In genomic region chr1:15323351-15323988, GRCh38 we compare ENCODE assay signal across 8 cellular contexts.
A peak's percentile ranks its signal among the peaks of the same experiment; 100 is the strongest.
DNase-seq lines count a peak whose midpoint lies in the region; ATAC-seq and TF ChIP-seq lines count a peak whose summit lies in the region.

No MANE protein-coding gene starts in this region.

- TF ChIP-seq CTCF in Panc1 (IDR thresholded peaks at IDR 0.05) (peak; percentile 97), fibroblast of lung (conservative IDR thresholded peaks at IDR 0.05 in 1 of 2, IDR thresholded peaks at IDR 0.05 in 1 of 2; ENCODE audit: low read depth in 1 of 2, low read length in 2 of 2) (peak; percentile 96 to 99), nephron (IDR thresholded peaks at IDR 0.05; ENCODE audit: unreplicated experiment in 3 of 3) (peak; percentile 94 to 96 (median 95))

- H3K9me3 Mint-ChIP-seq in activated T-cell treated with anti-CD3 and anti-CD28 coated beads, Interleukin-2, amount 50 U/mL, for 4 hours = peaks cover 6% of the 10 kb centered on the region
- peaks cover 18% of the 10 kb centered on the region for H3K9me3 Mint-ChIP-seq in nephron
- H3K9me3 Mint-ChIP-seq in stimulated activated memory B cell treated with anti-CD40 and anti-IgM and Interleukin-4, amounts not matched to agents 10 μg/mL and 1 μg/mL and 100 μg/mL, for 72 hours = no peaks in the 10 kb centered on the region

- H3K27ac ChIP-seq in Panc1 (ENCODE audit: low read length) (no peak overlapping the region), fibroblast of lung (ENCODE audit: insufficient read depth, low read length) (no peak overlapping the region)

- BruUV-seq in Panc1 (replicated peaks; lab: Mats Ljungman, UMichigan) = no TSS peak

- H3K79me2 ChIP-seq in fibroblast of lung (ENCODE audit: control insufficient read depth, insufficient read depth, low read length) = no peaks in the 10 kb centered on the region

- peak; percentile 94 for ATAC-seq in Panc1
- peak; percentile 84 to 88 for ATAC-seq in activated T-cell treated with anti-CD3 and anti-CD28 coated beads, Interleukin-2, amount 50 U/mL, for 4 hours
- peak; percentile 84 for ATAC-seq in stimulated activated memory B cell treated with anti-CD40 and anti-IgM and Interleukin-4, amounts not matched to agents 10 μg/mL and 1 μg/mL and 100 μg/mL, for 72 hours
- no peak for ATAC-seq in HG03095 (IDR thresholded peaks at IDR 0.05; ENCODE audit: unreplicated experiment)

- peaks cover 5% of the 10 kb centered on the region for H3K27me3 Mint-ChIP-seq in activated T-cell treated with anti-CD3 and anti-CD28 coated beads, Interleukin-2, amount 50 U/mL, for 4 hours (ENCODE audit: low read depth)
- peaks cover 13% of the 10 kb centered on the region for H3K27me3 Mint-ChIP-seq in nephron (ENCODE audit: low read depth)
- H3K27me3 Mint-ChIP-seq in stimulated activated memory B cell treated with anti-CD40 and anti-IgM and Interleukin-4, amounts not matched to agents 10 μg/mL and 1 μg/mL and 100 μg/mL, for 72 hours = peaks cover 24% of the 10 kb centered on the region

- CTCF ChIA-PET in Panc1 (lab: Charles Lee) = interaction anchor here (0.5 to 1.6 kb wide), 9 partner anchors 10 to 197 kb away, joined by 3 to 10 read pairs (median 4); no protein-coding TSS in a partner anchor

- H4K20me1 ChIP-seq in fibroblast of lung (ENCODE audit: control insufficient read depth, extremely low read depth, insufficient read depth, low read length) = no peaks in the 10 kb centered on the region

- 0 out of 2 replicates have a peak, but pooled peaks cover 2% of the 10 kb centered on the region for H3K4me1 ChIP-seq in Panc1 (ENCODE audit: control insufficient read depth, insufficient read depth, low read length)
- peaks cover 3% of the 10 kb centered on the region for H3K4me1 ChIP-seq in fibroblast of lung (ENCODE audit: control insufficient read depth, extremely low read depth, insufficient read depth, low read length)

- H3K36me3 ChIP-seq in Panc1 (ENCODE audit: control insufficient read depth, insufficient read depth, low read length) (no peaks in the 10 kb centered on the region), fibroblast of lung (ENCODE audit: control insufficient read depth, insufficient read depth, low read length) (no peaks in the 10 kb centered on the region)

- H3K9me3 ChIP-seq in Panc1 (ENCODE audit: control insufficient read depth, insufficient read depth, low read depth, low read length) = peaks cover 6% of the 10 kb centered on the region; the same call in 1 of the 2 replicates
- H3K9me3 ChIP-seq in fibroblast of lung (ENCODE audit: control insufficient read depth, insufficient read depth, low read depth, low read length) = no peaks in the 10 kb centered on the region

- intact Hi-C loops in Panc1 (cut with micrococcal nuclease; ENCODE audit: unreplicated experiment) = loop anchor here (1.0 to 5.0 kb wide), 2 partner anchors 108 to 179 kb away; no protein-coding TSS in a partner anchor

- peaks cover 2% of the 10 kb centered on the region for H3K4me1 Mint-ChIP-seq in activated T-cell treated with anti-CD3 and anti-CD28 coated beads, Interleukin-2, amount 50 U/mL, for 4 hours (ENCODE audit: low read depth)
- H3K4me1 Mint-ChIP-seq in nephron = peaks cover 51% of the 10 kb centered on the region
- no peaks in the 10 kb centered on the region for H3K4me1 Mint-ChIP-seq in stimulated activated memory B cell treated with anti-CD40 and anti-IgM and Interleukin-4, amounts not matched to agents 10 μg/mL and 1 μg/mL and 100 μg/mL, for 72 hours

- H3K9ac ChIP-seq in fibroblast of lung (ENCODE audit: insufficient read depth, low read length) = no peak overlapping the region

- POLR2A ChIA-PET in Panc1 (lab: Charles Lee) = interaction anchor here (0.6 kb wide), 2 partner anchors 9 to 200 kb away, joined by 3 read pairs; partner anchors contain the start of gene CASP9

- H3K4me2 ChIP-seq in fibroblast of lung (ENCODE audit: extremely low read depth, insufficient read depth, low read length) = peak overlapping the region; percentile 45

- peak overlapping the region in 1 of 3 experiments; percentile 35 for H3K27ac Mint-ChIP-seq in nephron
- no peak overlapping the region for H3K27ac Mint-ChIP-seq in stimulated activated memory B cell treated with anti-CD40 and anti-IgM and Interleukin-4, amounts not matched to agents 10 μg/mL and 1 μg/mL and 100 μg/mL, for 72 hours

- no peaks in the 10 kb centered on the region for H3K36me3 Mint-ChIP-seq in activated T-cell treated with anti-CD3 and anti-CD28 coated beads, Interleukin-2, amount 50 U/mL, for 4 hours (ENCODE audit: insufficient read depth)
- no peaks in the 10 kb centered on the region for H3K36me3 Mint-ChIP-seq in nephron (ENCODE audit: low read depth)
- H3K36me3 Mint-ChIP-seq in stimulated activated memory B cell treated with anti-CD40 and anti-IgM and Interleukin-4, amounts not matched to agents 10 μg/mL and 1 μg/mL and 100 μg/mL, for 72 hours = no peaks in the 10 kb centered on the region

- in situ Hi-C loops in Panc1 (cut with HindIII; ENCODE audit: low pct_unique_long_range_greater_than_20kb, low sequenced_read_pairs) = loop anchor here (5.0 kb wide), 1 partner anchor 69 kb away; no protein-coding TSS in a partner anchor

- H2AFZ ChIP-seq in fibroblast of lung (ENCODE audit: low read length) = no peak overlapping the region

- H3K4me3 ChIP-seq in Panc1 (ENCODE audit: low read depth in 2 of 2, low read length in 2 of 2) (no peak overlapping the region), fibroblast of lung (replicated peaks in 1 of 4; ENCODE audit: control extremely low read depth in 1 of 4, insufficient read depth in 1 of 4, low read depth in 3 of 4, low read length in 4 of 4) (no peak overlapping the region)

- DNase-seq in DMS153 treated with DMSO at 0.1 percent for 48 hours (lab: John Stamatoyannopoulos, UW; ENCODE audit: unreplicated experiment) (peak; percentile 75), HuH-7.5 (ENCODE audit: low spot score) (peak; percentile 43), Panc1 (ENCODE audit: low read depth, low spot score) (peak; percentile 61), fibroblast of lung (ENCODE audit: low read depth in 2 of 2) (peak; percentile 60 to 80)
- peak; percentile 70 for DNase-seq in activated T-cell treated with anti-CD3 and anti-CD28 coated beads, Interleukin-2, amount 50 U/mL, for 4 hours

- H3K4me3 Mint-ChIP-seq in activated T-cell treated with anti-CD3 and anti-CD28 coated beads, Interleukin-2, amount 50 U/mL, for 4 hours = no peak overlapping the region
- H3K4me3 Mint-ChIP-seq in nephron = peak overlapping the region in 1 of 3 experiments; percentile 32
- H3K4me3 Mint-ChIP-seq in stimulated activated memory B cell treated with anti-CD40 and anti-IgM and Interleukin-4, amounts not matched to agents 10 μg/mL and 1 μg/mL and 100 μg/mL, for 72 hours = no peak overlapping the region

- H3K27me3 ChIP-seq in Panc1 (ENCODE audit: control insufficient read depth, insufficient read depth, low read length) (no peaks in the 10 kb centered on the region), fibroblast of lung (ENCODE audit: control insufficient read depth, insufficient read depth, low read length) (no peaks in the 10 kb centered on the region)
